Comparison of ENCODE assay signal across 1 cellular context in genomic region chr4:58216461-58216860, GRCh38.
TF ChIP-seq lines count a peak whose summit lies in the region.

No MANE protein-coding gene starts in this region.

TF ChIP-seq in GM23338, 12 proteins besides CTCF, POLR2A, EP300 and RAD21 (continued from another document):
- TF ChIP-seq, protein P1, sequence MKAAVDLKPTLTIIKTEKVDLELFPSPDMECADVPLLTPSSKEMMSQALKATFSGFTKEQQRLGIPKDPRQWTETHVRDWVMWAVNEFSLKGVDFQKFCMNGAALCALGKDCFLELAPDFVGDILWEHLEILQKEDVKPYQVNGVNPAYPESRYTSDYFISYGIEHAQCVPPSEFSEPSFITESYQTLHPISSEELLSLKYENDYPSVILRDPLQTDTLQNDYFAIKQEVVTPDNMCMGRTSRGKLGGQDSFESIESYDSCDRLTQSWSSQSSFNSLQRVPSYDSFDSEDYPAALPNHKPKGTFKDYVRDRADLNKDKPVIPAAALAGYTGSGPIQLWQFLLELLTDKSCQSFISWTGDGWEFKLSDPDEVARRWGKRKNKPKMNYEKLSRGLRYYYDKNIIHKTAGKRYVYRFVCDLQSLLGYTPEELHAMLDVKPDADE (IDR thresholded peaks at IDR 0.05) = no peak
- no peak for TF ChIP-seq NANOG (IDR thresholded peaks at IDR 0.05; ENCODE audit: borderline replicate concordance)
